ENCODE assay signal across 8 cellular contexts in genomic region chr3:150370129-150370602, GRCh38. TPM values are rescaled to one million over a fixed set of nuclear protein-coding genes. Genes with fewer than 3 reads are reported as not detected.
A peak's percentile ranks its signal among the peaks of the same experiment; 100 is the strongest.
DNase-seq lines count a peak whose midpoint lies in the region; ATAC-seq and TF ChIP-seq lines count a peak whose summit lies in the region.
"Had no signal": no experiment of that assay in that cellular context is flagged by ENCODE, and none has a peak within 500 bp of the region (broad histone marks: within the 10 kb centered on the region; RNA-seq: fewer than 3 reads in every experiment).

No MANE protein-coding gene starts in this region.

- H3K4me3 ChIP-seq in HUES64 (ENCODE audit: low read length) = peak overlapping the region; percentile 39
- H3K4me3 ChIP-seq in cardiac fibroblast (replicated peaks in 1 of 2; ENCODE audit: low read depth in 2 of 2, low read length in 2 of 2) = peak overlapping the region; percentile 14 to 45

- peak overlapping the region; percentile 68 for H3K27ac ChIP-seq in HUES64 (ENCODE audit: low read depth, low read length)

- H3K36me3 ChIP-seq in HUES64 (ENCODE audit: insufficient read depth, low read length) = no peaks in the 10 kb centered on the region

- H3K27me3 ChIP-seq in HUES64 (ENCODE audit: insufficient read depth, low read length) = no peaks in the 10 kb centered on the region

- no peaks in the 10 kb centered on the region for H3K36me3 Mint-ChIP-seq in type B pancreatic cell

- peaks cover 23% of the 10 kb centered on the region for H3K4me1 Mint-ChIP-seq in type B pancreatic cell (ENCODE audit: unreplicated experiment)

- H3K9me3 ChIP-seq in HUES64 (ENCODE audit: insufficient read depth, low read depth, low read length) = no peaks in the 10 kb centered on the region

- peak; percentile 6 for TF ChIP-seq CTCF in cardiac fibroblast (IDR thresholded peaks at IDR 0.05; ENCODE audit: low read depth, low read length)
- no peak for TF ChIP-seq CTCF in type B pancreatic cell (conservative IDR thresholded peaks at IDR 0.05)

- WGBS in HUES64 = 22% methylated on average over 4 of the region's 4 CpGs

- no peaks in the 10 kb centered on the region for H3K27me3 Mint-ChIP-seq in type B pancreatic cell

- peak overlapping the region; percentile 96 for H3K27ac Mint-ChIP-seq in type B pancreatic cell

- peaks cover 33% of the 10 kb centered on the region for H3K4me1 ChIP-seq in HUES64 (ENCODE audit: insufficient read depth, low read length)

- peak overlapping the region; percentile 80 for H3K4me3 Mint-ChIP-seq in type B pancreatic cell

- H3K9ac ChIP-seq in HUES64 (ENCODE audit: low read depth, low read length) = peak overlapping the region; percentile 45; the same call in 1 of the 2 replicates

- peaks cover 4% of the 10 kb centered on the region for H3K9me3 Mint-ChIP-seq in type B pancreatic cell

- DNase-seq in cardiac fibroblast (ENCODE audit: low read depth in 2 of 2) (peak; percentile 96 to 98), kidney tubule cell (ENCODE audit: low spot score) (peak; percentile 98), type B pancreatic cell (ENCODE audit: extremely low spot score, unreplicated experiment) (no peak), RPMI8226 (no peak), DMS153 (lab: John Stamatoyannopoulos, UW) (no peak)
- DNase-seq: effector CD8-positive, alpha-beta T cell had no signal

- no peak for ATAC-seq in HG03039 (IDR thresholded peaks at IDR 0.05; ENCODE audit: unreplicated experiment)

RNA-seq across cellular contexts. Expression of gene TSC22D2, which starts 37.9 kb away (rescaled TPM):
- polyA plus RNA-seq in HUES64 (2013, experiment 1 of 2) = 18.3 TPM
- polyA plus RNA-seq in HUES64 (2013, experiment 2 of 2) = 17.1 TPM
- 64.4 and 106 TPM in 2 replicates for total RNA-seq in type B pancreatic cell (ENCODE audit: low replicate concordance)

Comparison
In these comparisons a context has a peak if more than half of its experiments do, and no peak if none do; other contexts are left out.
1. DNase-seq: peak in cardiac fibroblast (2 of 2) and kidney tubule cell (single experiment); none in type B pancreatic cell (single experiment), RPMI8226 (single experiment) and DMS153 (single experiment).